In the genomic region with DNA sequence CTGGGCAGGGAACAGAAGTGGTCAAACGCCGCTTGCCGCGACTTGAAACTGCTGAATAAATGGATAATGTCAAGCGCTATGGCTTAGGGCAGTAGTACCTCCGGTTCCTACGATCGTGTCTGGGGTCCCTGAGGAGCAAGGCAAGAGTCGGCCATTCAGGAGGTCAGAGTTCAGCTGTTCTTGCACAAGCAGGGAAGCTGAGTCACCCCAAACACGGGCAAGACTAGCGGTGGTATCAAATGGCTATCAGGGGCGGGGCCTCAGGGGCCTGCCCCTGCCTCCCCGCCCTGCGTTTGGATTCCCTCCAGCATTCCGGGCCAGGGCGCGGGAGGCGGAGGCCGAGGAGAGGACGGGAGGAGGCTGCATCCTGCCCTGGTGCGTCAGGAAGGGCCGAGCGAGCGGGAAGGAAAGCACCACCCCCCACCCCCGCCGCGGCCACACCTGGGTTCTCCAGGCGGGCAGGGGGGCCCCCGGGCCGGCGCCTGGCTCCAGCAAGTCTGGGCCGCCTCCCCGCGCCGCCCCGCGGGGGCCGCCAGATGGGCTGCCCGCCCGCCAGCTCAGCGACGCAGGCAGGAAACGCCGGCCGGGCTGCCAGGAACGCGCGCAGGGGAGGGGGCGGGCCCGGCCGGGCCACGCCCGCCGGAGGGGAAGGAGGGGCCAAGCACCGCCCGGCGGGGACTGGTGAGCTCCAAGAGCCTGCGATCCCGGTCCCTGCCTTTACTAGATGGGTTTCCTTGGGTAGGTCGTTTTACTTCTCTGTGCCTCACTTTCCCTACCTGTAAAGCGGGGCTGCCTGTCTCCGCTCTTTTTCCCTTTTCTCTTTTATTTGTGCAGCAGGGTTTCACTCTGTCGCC, we compare ENCODE assay signal across 1 cellular context.
TF ChIP-seq lines count a peak whose summit lies in the region.

No MANE protein-coding gene starts in this region.

TF ChIP-seq in HepG2, 621 proteins besides CTCF, POLR2A, EP300 and RAD21 (continued from another document and continues in another):
- TF ChIP-seq, protein P1, sequence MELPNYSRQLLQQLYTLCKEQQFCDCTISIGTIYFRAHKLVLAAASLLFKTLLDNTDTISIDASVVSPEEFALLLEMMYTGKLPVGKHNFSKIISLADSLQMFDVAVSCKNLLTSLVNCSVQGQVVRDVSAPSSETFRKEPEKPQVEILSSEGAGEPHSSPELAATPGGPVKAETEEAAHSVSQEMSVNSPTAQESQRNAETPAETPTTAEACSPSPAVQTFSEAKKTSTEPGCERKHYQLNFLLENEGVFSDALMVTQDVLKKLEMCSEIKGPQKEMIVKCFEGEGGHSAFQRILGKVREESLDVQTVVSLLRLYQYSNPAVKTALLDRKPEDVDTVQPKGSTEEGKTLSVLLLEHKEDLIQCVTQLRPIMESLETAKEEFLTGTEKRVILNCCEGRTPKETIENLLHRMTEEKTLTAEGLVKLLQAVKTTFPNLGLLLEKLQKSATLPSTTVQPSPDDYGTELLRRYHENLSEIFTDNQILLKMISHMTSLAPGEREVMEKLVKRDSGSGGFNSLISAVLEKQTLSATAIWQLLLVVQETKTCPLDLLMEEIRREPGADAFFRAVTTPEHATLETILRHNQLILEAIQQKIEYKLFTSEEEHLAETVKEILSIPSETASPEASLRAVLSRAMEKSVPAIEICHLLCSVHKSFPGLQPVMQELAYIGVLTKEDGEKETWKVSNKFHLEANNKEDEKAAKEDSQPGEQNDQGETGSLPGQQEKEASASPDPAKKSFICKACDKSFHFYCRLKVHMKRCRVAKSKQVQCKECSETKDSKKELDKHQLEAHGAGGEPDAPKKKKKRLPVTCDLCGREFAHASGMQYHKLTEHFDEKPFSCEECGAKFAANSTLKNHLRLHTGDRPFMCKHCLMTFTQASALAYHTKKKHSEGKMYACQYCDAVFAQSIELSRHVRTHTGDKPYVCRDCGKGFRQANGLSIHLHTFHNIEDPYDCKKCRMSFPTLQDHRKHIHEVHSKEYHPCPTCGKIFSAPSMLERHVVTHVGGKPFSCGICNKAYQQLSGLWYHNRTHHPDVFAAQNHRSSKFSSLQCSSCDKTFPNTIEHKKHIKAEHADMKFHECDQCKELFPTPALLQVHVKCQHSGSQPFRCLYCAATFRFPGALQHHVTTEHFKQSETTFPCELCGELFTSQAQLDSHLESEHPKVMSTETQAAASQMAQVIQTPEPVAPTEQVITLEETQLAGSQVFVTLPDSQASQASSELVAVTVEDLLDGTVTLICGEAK (IDR thresholded peaks at IDR 0.05): no peak
- TF ChIP-seq, protein P1 (CRISPR knock-in tag; IDR thresholded peaks at IDR 0.05): peak; percentile 78; the same call in 1 of the 2 replicates
- TF ChIP-seq, protein P2, sequence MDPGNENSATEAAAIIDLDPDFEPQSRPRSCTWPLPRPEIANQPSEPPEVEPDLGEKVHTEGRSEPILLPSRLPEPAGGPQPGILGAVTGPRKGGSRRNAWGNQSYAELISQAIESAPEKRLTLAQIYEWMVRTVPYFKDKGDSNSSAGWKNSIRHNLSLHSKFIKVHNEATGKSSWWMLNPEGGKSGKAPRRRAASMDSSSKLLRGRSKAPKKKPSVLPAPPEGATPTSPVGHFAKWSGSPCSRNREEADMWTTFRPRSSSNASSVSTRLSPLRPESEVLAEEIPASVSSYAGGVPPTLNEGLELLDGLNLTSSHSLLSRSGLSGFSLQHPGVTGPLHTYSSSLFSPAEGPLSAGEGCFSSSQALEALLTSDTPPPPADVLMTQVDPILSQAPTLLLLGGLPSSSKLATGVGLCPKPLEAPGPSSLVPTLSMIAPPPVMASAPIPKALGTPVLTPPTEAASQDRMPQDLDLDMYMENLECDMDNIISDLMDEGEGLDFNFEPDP (CRISPR knock-in tag; conservative IDR thresholded peaks at IDR 0.05): no peak
- TF ChIP-seq ZNF235 (CRISPR knock-in tag; IDR thresholded peaks at IDR 0.05; ENCODE audit: borderline replicate concordance) (peak; percentile 92), ZNF143 (CRISPR knock-in tag; IDR thresholded peaks at IDR 0.05) (peak; percentile 72; the same call in 1 of the 2 replicates), PHF21A (CRISPR knock-in tag; IDR thresholded peaks at IDR 0.05) (peak; percentile 94), SAFB2 (CRISPR knock-in tag; IDR thresholded peaks at IDR 0.05; ENCODE audit: borderline replicate concordance, low read depth) (peak; percentile 94; the same call in 1 of the 2 replicates), ZZZ3 (CRISPR knock-in tag; IDR thresholded peaks at IDR 0.05; ENCODE audit: borderline replicate concordance) (peak; percentile 39; the same call in 1 of the 2 replicates), MAFK (conservative IDR thresholded peaks at IDR 0.05 in 1 of 2, IDR thresholded peaks at IDR 0.05 in 1 of 2; ENCODE audit: low read length in 2 of 2) (peak; percentile 61 to 66), ZNF772 (CRISPR knock-in tag; IDR thresholded peaks at IDR 0.05) (peak; percentile 20; the same call in 1 of the 2 replicates), PAF1 (CRISPR knock-in tag; IDR thresholded peaks at IDR 0.05) (peak; percentile 98), MEIS1 (CRISPR knock-in tag; IDR thresholded peaks at IDR 0.05; ENCODE audit: borderline replicate concordance) (peak; percentile 58; the same call in 1 of the 2 replicates), ZNF335 (CRISPR knock-in tag; IDR thresholded peaks at IDR 0.05) (peak; percentile 89; the same call in 1 of the 2 replicates), ZNF562 (CRISPR knock-in tag; IDR thresholded peaks at IDR 0.05; ENCODE audit: borderline replicate concordance) (no peak), ARNT2 (CRISPR knock-in tag; IDR thresholded peaks at IDR 0.05; ENCODE audit: low read depth) (no peak; the same call in 1 of the 2 replicates), PHF20 (CRISPR knock-in tag; IDR thresholded peaks at IDR 0.05) (no peak; the same call in 1 of the 2 replicates), ESRRA (CRISPR knock-in tag; IDR thresholded peaks at IDR 0.05; ENCODE audit: low read depth) (peak; percentile 23), ZNF839 (CRISPR knock-in tag; IDR thresholded peaks at IDR 0.05; ENCODE audit: borderline replicate concordance) (no peak; the same call in 1 of the 2 replicates), HOXA7 (CRISPR knock-in tag; IDR thresholded peaks at IDR 0.05) (no peak), ETV6 (CRISPR knock-in tag; conservative IDR thresholded peaks at IDR 0.05) (peak; percentile 97), HDAC1 (CRISPR knock-in tag; IDR thresholded peaks at IDR 0.05) (peak; percentile 87), ZNF879 (CRISPR knock-in tag; IDR thresholded peaks at IDR 0.05) (0 out of 2 replicates have a peak, but pooled peaks have one; percentile 63)
- TF ChIP-seq, protein P3, sequence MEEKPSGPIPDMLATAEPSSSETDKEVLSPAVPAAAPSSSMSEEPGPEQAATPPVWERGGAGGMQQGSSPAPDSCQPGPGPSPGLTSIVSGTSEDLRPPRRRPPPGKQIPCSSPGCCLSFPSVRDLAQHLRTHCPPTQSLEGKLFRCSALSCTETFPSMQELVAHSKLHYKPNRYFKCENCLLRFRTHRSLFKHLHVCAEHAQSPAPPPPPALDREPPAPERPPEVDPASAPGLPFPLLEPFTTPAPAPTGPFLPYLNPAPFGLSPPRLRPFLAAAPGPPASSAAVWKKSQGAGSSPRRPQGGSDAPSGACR (CRISPR knock-in tag; IDR thresholded peaks at IDR 0.05): peak; percentile 99
- TF ChIP-seq, protein P4, sequence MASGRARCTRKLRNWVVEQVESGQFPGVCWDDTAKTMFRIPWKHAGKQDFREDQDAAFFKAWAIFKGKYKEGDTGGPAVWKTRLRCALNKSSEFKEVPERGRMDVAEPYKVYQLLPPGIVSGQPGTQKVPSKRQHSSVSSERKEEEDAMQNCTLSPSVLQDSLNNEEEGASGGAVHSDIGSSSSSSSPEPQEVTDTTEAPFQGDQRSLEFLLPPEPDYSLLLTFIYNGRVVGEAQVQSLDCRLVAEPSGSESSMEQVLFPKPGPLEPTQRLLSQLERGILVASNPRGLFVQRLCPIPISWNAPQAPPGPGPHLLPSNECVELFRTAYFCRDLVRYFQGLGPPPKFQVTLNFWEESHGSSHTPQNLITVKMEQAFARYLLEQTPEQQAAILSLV (CRISPR knock-in tag; IDR thresholded peaks at IDR 0.05; ENCODE audit: borderline replicate concordance): peak; percentile 91
- TF ChIP-seq, protein P5, sequence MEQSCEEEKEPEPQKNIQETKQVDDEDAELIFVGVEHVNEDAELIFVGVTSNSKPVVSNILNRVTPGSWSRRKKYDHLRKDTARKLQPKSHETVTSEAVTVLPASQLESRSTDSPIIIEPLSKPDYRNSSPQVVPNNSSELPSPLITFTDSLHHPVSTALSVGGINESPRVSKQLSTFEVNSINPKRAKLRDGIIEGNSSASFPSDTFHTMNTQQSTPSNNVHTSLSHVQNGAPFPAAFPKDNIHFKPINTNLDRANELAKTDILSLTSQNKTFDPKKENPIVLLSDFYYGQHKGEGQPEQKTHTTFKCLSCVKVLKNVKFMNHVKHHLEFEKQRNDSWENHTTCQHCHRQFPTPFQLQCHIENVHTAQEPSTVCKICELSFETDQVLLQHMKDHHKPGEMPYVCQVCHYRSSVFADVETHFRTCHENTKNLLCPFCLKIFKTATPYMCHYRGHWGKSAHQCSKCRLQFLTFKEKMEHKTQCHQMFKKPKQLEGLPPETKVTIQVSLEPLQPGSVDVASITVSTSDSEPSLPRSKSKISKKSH (CRISPR knock-in tag; IDR thresholded peaks at IDR 0.05; ENCODE audit: borderline replicate concordance): 0 out of 2 replicates have a peak, but pooled peaks have one; percentile 52
- TF ChIP-seq, protein P6, sequence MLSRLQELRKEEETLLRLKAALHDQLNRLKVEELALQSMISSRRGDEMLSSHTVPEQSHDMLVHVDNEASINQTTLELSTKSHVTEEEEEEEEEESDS (CRISPR knock-in tag; IDR thresholded peaks at IDR 0.05; ENCODE audit: borderline replicate concordance): no peak; the same call in none of the 2 replicates
- TF ChIP-seq, protein P7, sequence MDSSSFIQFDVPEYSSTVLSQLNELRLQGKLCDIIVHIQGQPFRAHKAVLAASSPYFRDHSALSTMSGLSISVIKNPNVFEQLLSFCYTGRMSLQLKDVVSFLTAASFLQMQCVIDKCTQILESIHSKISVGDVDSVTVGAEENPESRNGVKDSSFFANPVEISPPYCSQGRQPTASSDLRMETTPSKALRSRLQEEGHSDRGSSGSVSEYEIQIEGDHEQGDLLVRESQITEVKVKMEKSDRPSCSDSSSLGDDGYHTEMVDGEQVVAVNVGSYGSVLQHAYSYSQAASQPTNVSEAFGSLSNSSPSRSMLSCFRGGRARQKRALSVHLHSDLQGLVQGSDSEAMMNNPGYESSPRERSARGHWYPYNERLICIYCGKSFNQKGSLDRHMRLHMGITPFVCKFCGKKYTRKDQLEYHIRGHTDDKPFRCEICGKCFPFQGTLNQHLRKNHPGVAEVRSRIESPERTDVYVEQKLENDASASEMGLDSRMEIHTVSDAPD (CRISPR knock-in tag; IDR thresholded peaks at IDR 0.05): peak; percentile 95
- TF ChIP-seq, protein P8, sequence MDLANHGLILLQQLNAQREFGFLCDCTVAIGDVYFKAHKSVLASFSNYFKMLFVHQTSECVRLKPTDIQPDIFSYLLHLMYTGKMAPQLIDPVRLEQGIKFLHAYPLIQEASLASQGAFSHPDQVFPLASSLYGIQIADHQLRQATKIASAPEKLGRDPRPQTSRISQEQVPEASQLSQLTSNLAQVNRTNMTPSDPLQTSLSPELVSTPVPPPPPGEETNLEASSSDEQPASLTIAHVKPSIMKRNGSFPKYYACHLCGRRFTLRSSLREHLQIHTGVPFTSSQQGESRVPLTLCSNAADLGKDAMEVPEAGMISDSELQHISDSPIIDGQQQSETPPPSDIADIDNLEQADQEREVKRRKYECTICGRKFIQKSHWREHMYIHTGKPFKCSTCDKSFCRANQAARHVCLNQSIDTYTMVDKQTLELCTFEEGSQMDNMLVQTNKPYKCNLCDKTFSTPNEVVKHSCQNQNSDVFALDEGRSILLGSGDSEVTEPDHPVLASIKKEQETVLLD (CRISPR knock-in tag; IDR thresholded peaks at IDR 0.05; ENCODE audit: low read depth): peak; percentile 94
- TF ChIP-seq, protein P9, sequence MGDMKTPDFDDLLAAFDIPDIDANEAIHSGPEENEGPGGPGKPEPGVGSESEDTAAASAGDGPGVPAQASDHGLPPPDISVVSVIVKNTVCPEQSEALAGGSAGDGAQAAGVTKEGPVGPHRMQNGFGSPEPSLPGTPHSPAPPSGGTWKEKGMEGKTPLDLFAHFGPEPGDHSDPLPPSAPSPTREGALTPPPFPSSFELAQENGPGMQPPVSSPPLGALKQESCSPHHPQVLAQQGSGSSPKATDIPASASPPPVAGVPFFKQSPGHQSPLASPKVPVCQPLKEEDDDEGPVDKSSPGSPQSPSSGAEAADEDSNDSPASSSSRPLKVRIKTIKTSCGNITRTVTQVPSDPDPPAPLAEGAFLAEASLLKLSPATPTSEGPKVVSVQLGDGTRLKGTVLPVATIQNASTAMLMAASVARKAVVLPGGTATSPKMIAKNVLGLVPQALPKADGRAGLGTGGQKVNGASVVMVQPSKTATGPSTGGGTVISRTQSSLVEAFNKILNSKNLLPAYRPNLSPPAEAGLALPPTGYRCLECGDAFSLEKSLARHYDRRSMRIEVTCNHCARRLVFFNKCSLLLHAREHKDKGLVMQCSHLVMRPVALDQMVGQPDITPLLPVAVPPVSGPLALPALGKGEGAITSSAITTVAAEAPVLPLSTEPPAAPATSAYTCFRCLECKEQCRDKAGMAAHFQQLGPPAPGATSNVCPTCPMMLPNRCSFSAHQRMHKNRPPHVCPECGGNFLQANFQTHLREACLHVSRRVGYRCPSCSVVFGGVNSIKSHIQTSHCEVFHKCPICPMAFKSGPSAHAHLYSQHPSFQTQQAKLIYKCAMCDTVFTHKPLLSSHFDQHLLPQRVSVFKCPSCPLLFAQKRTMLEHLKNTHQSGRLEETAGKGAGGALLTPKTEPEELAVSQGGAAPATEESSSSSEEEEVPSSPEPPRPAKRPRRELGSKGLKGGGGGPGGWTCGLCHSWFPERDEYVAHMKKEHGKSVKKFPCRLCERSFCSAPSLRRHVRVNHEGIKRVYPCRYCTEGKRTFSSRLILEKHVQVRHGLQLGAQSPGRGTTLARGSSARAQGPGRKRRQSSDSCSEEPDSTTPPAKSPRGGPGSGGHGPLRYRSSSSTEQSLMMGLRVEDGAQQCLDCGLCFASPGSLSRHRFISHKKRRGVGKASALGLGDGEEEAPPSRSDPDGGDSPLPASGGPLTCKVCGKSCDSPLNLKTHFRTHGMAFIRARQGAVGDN (CRISPR knock-in tag; IDR thresholded peaks at IDR 0.05): peak; percentile 98
